In genomic region chr17:57849874-57850754, GRCh38 we compare ENCODE assay signal across 8 cellular contexts. TPM values are rescaled to one million over a fixed set of nuclear protein-coding genes. Genes with fewer than 3 reads are reported as not detected.
DNase-seq lines count a peak whose midpoint lies in the region; ATAC-seq and TF ChIP-seq lines count a peak whose summit lies in the region.

Gene MRPS23 (minus strand): TSS chr17:57850044. CDS start chr17:57850010, 34 bp downstream.

- H3K79me2 ChIP-seq in mammary epithelial cell (ENCODE audit: insufficient read depth, low read length) (peaks cover 33% of the 10 kb centered on the region), smooth muscle cell (ENCODE audit: low read depth) (peaks cover 12% of the 10 kb centered on the region)

- peak within 1 kb of the TSS; percentile 88 for H3K4me2 ChIP-seq in mammary epithelial cell (ENCODE audit: insufficient read depth, low read depth, low read length)
- peak within 1 kb of the TSS; percentile 98 for H3K4me2 ChIP-seq in smooth muscle cell

- no peaks in the 10 kb centered on the region for H4K20me1 ChIP-seq in mammary epithelial cell (ENCODE audit: insufficient read depth, low read length)
- peaks cover 5% of the 10 kb centered on the region for H4K20me1 ChIP-seq in smooth muscle cell (ENCODE audit: low read depth)

- in situ Hi-C loops in ACHN (cut with HindIII; ENCODE audit: low pct_ligation_motif_present, low pct_unique_long_range_greater_than_20kb, low sequenced_read_pairs) (no loop called here), mammary epithelial cell (cut with MboI; ENCODE audit: low sequenced_read_pairs in 2 of 2) (loop anchor here (5.0 to 25.0 kb wide), 4 partner anchors 147 to 713 kb away; partner anchors contain the start of gene DYNLL2 (in 1 of the 2))

- DNase-seq in ACHN (peak; percentile 99), NCI-H2227 (lab: John Stamatoyannopoulos, UW; ENCODE audit: unreplicated experiment) (peak; percentile 99), WERI-Rb-1 (peak; percentile 100), mammary epithelial cell (peak; percentile 99), iPS-NIHi11 (ENCODE audit: low spot score) (peak; percentile 93), smooth muscle cell (lab: John Stamatoyannopoulos, UW; ENCODE audit: unreplicated experiment) (peak; percentile 68)

- peak within 1 kb of the TSS; percentile 77 for H3K27ac ChIP-seq in WERI-Rb-1
- peak within 1 kb of the TSS; percentile 73 for H3K27ac ChIP-seq in mammary epithelial cell (ENCODE audit: insufficient read depth, low read depth, low read length)
- peak within 1 kb of the TSS; percentile 70 for H3K27ac ChIP-seq in smooth muscle cell (ENCODE audit: low read depth)

- peaks cover 29% of the 10 kb centered on the region for H3K36me3 ChIP-seq in WERI-Rb-1
- peaks cover 5% of the 10 kb centered on the region for H3K36me3 ChIP-seq in mammary epithelial cell (ENCODE audit: insufficient read depth, low read length)
- no peaks in the 10 kb centered on the region for H3K36me3 ChIP-seq in smooth muscle cell (ENCODE audit: low read depth)

- H3K27me3 ChIP-seq in WERI-Rb-1 (ENCODE audit: insufficient read depth, low read depth, severe bottlenecking) (no peaks in the 10 kb centered on the region), mammary epithelial cell (ENCODE audit: insufficient read depth, low read length) (no peaks in the 10 kb centered on the region), smooth muscle cell (ENCODE audit: low read depth) (no peaks in the 10 kb centered on the region)

- H3F3A ChIP-seq in smooth muscle cell (ENCODE audit: low read depth): peaks cover 5% of the 10 kb centered on the region

- H3K4me1 ChIP-seq in mammary epithelial cell (ENCODE audit: insufficient read depth, low read length) (peaks cover 15% of the 10 kb centered on the region), smooth muscle cell (ENCODE audit: low read depth) (peaks cover 18% of the 10 kb centered on the region)

- intact Hi-C loops in mammary epithelial cell (cut with micrococcal nuclease): loop anchor here (2.0 kb wide), 4 partner anchors 19 to 263 kb away; no protein-coding TSS in a partner anchor

- BruUV-seq in mammary epithelial cell (replicated peaks; lab: Mats Ljungman, UMichigan): TSS peak; percentile 60

- dilution Hi-C loops in mammary epithelial cell (cut with HindIII; ENCODE audit: low sequenced_read_pairs): no loop called here

- H3K9ac ChIP-seq in mammary epithelial cell (ENCODE audit: insufficient read depth, low read length): peak within 1 kb of the TSS; percentile 84
- H3K9ac ChIP-seq in smooth muscle cell (ENCODE audit: low read depth): peak within 1 kb of the TSS; percentile 67

- 1% methylated on average over 49 of the region's 57 CpGs for WGBS in mammary epithelial cell (ENCODE audit: low coverage, missing lambda C conversion rate)
- WGBS in smooth muscle cell (ENCODE audit: low lambda C conversion rate): 1% methylated on average over 57 of the region's 57 CpGs

- H3K4me3 ChIP-seq in WERI-Rb-1 (ENCODE audit: low read depth, low read length): peak within 1 kb of the TSS; percentile 84
- peak within 1 kb of the TSS; percentile 80 to 98 (median 86) for H3K4me3 ChIP-seq in mammary epithelial cell (replicated peaks in 1 of 3; ENCODE audit: insufficient read depth in 1 of 3, low read depth in 2 of 3, low read length in 3 of 3)
- H3K4me3 ChIP-seq in smooth muscle cell: peak within 1 kb of the TSS; percentile 72

- CTCF ChIA-PET in mammary epithelial cell (lab: Charles Lee; ENCODE audit: low non-redundant PET): interaction anchor here (0.7 to 0.9 kb wide), 2 partner anchors 16 to 242 kb away, joined by 3 to 5 read pairs; no protein-coding TSS in a partner anchor

- H2AFZ ChIP-seq in mammary epithelial cell (ENCODE audit: low read depth, low read length) (peak within 1 kb of the TSS; percentile 96), smooth muscle cell (ENCODE audit: low read depth) (peak within 1 kb of the TSS; percentile 83)

- H3K9me3 ChIP-seq in WERI-Rb-1 (ENCODE audit: severe bottlenecking): no peaks in the 10 kb centered on the region
- no peaks in the 10 kb centered on the region for H3K9me3 ChIP-seq in mammary epithelial cell (replicated peaks; ENCODE audit: insufficient read depth, low read length)
- H3K9me3 ChIP-seq in smooth muscle cell (replicated peaks; ENCODE audit: low read depth): no peaks in the 10 kb centered on the region

- ATAC-seq in GM18873 (IDR thresholded peaks at IDR 0.05; ENCODE audit: low FRiP score, unreplicated experiment) (peak; percentile 94), HG03139 (IDR thresholded peaks at IDR 0.05; ENCODE audit: unreplicated experiment) (peak; percentile 95)

- no peak for TF ChIP-seq CTCF in WERI-Rb-1 (IDR thresholded peaks at IDR 0.05; ENCODE audit: low read depth, low read length)
- no peak for TF ChIP-seq CTCF in mammary epithelial cell (conservative IDR thresholded peaks at IDR 0.05 in 1 of 2, IDR thresholded peaks at IDR 0.05 in 1 of 2; ENCODE audit: extremely low read depth in 1 of 2, insufficient read depth in 1 of 2, low read depth in 1 of 2, low read length in 2 of 2)
- TF ChIP-seq CTCF in smooth muscle cell (IDR thresholded peaks at IDR 0.05; ENCODE audit: borderline replicate concordance, insufficient read depth, poor library complexity, severe bottlenecking): no peak

RNA-seq across cellular contexts. Expression of gene MRPS23, which starts in this region (rescaled TPM):
- total RNA-seq in mammary epithelial cell (10 to 100 TPM; 17.7 to 48.4 TPM), smooth muscle cell (32.3 and 33.1 TPM in 2 replicates)
- polyA plus RNA-seq in mammary epithelial cell (63.7 TPM), smooth muscle cell (48.4 and 51.1 TPM in 2 replicates)
- 9.9 TPM for polyA minus RNA-seq in mammary epithelial cell

Comparison
In these comparisons a context has a peak if more than half of its experiments do, and no peak if none do; other contexts are left out.
1. Peak in every context shown above with its lines: DNase-seq, ATAC-seq, H3K4me3 ChIP-seq and H3K27ac ChIP-seq.